16 cellular contexts compared by ENCODE assay signal in the genomic region with DNA sequence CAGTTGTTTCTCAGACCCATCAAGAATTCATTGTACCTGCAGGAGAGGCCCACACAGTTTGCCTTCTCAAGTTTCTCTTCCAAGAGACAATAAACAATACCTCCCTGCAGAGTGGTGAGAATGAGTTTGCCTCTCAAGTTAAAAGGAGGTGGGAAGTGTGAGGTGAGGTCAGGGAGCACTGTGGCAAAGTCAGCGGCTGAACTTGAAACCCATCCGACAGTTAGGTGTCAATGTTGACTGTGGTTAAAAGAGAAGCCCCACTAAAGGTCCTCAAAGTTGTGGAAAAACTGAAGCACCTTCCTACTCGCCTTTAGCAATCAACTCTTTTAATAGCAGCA.
DNase-seq lines count a peak whose midpoint lies in the region; TF ChIP-seq lines count a peak whose summit lies in the region.
"Had no signal": no experiment of that assay in that cellular context is flagged by ENCODE, and none has a peak within 500 bp of the region (broad histone marks: within the 10 kb centered on the region; RNA-seq: fewer than 3 reads in every experiment).

No MANE protein-coding gene starts in this region.

- DNase-seq in stimulated activated CD4-positive, alpha-beta T cell treated with anti-CD3 and anti-CD28 coated beads, Interleukin-15, amount 100 ng/mL, for 48 hours (ENCODE audit: low read depth in 2 of 2) = peak; percentile 31 to 36
- DNase-seq in stimulated activated CD4-positive, alpha-beta T cell treated with anti-CD3 and anti-CD28 coated beads, Interleukin-12 subunit alpha, Interleukin-12 subunit beta, amount 100 ng/mL, for 4 hours = no peak
- DNase-seq in NT2/D1 (ENCODE audit: low read depth, low spot score) (peak; percentile 47), iPS-NIHi7 (ENCODE audit: extremely low spot score) (peak; percentile 72), hepatocyte (ENCODE audit: low spot score) (no peak), SW 1271 (lab: John Stamatoyannopoulos, UW) (no peak), HFFc6 (no peak)
- DNase-seq: activated effector memory CD4-positive, alpha-beta T cell treated with anti-CD3 and anti-CD28 coated beads, Interleukin-2, amount 50 U/mL, for 16 hours; brain microvascular endothelial cell; DMS79; effector memory CD4-positive, alpha-beta T cell; foreskin keratinocyte; NCI-H2029 treated with DMSO at 0.1 percent for 48 hours; SIG-M5 had no signal

- H3K4me1 Mint-ChIP-seq in stimulated activated naive CD8-positive, alpha-beta T cell treated with anti-CD3 and anti-CD28 coated beads, Interleukin-15, Interleukin-2, amounts not matched to agents 100 ng/mL and 50 ng/mL, for 24 hours (ENCODE audit: low read depth) = peaks cover 24% of the 10 kb centered on the region
- H3K4me1 Mint-ChIP-seq in HFFc6 (ENCODE audit: low read depth) = peaks cover 15% of the 10 kb centered on the region

- peak overlapping the region; percentile 37 for H3K27ac Mint-ChIP-seq in stimulated activated naive CD8-positive, alpha-beta T cell treated with anti-CD3 and anti-CD28 coated beads, Interleukin-15, Interleukin-2, amounts not matched to agents 100 ng/mL and 50 ng/mL, for 24 hours
- no peak overlapping the region for H3K27ac Mint-ChIP-seq in HFFc6

- no peak overlapping the region for H2AFZ ChIP-seq in hepatocyte
- H2AFZ ChIP-seq: GM23248 had no signal

- H3K27me3 ChIP-seq in NT2/D1 (ENCODE audit: insufficient read depth, insufficient read length) = no peaks in the 10 kb centered on the region
- H3K27me3 ChIP-seq in hepatocyte = no peaks in the 10 kb centered on the region
- H3K27me3 ChIP-seq: brain microvascular endothelial cell, foreskin keratinocyte had no signal

- H3K4me3 Mint-ChIP-seq in stimulated activated naive CD8-positive, alpha-beta T cell treated with anti-CD3 and anti-CD28 coated beads, Interleukin-15, Interleukin-2, amounts not matched to agents 100 ng/mL and 50 ng/mL, for 24 hours = no peak overlapping the region
- H3K4me3 Mint-ChIP-seq in HFFc6 = no peak overlapping the region

- TF ChIP-seq CTCF in hepatocyte (IDR thresholded peaks at IDR 0.05; ENCODE audit: poor library complexity) (no peak), HFFc6 (IDR thresholded peaks at IDR 0.05) (no peak)

- no peaks in the 10 kb centered on the region for H3K9me2 ChIP-seq in hepatocyte (replicated peaks; ENCODE audit: insufficient read depth)

- H3K9me3 ChIP-seq in NT2/D1 (ENCODE audit: insufficient read depth, low read length) (no peaks in the 10 kb centered on the region), hepatocyte (ENCODE audit: low read depth) (no peaks in the 10 kb centered on the region)

- H4K20me1 ChIP-seq in hepatocyte (ENCODE audit: insufficient read depth, poor library complexity, severe bottlenecking) = no peaks in the 10 kb centered on the region

- H3K27me3 Mint-ChIP-seq in stimulated activated naive CD8-positive, alpha-beta T cell treated with anti-CD3 and anti-CD28 coated beads, Interleukin-15, Interleukin-2, amounts not matched to agents 100 ng/mL and 50 ng/mL, for 24 hours = peaks cover 31% of the 10 kb centered on the region
- H3K27me3 Mint-ChIP-seq in HFFc6 (ENCODE audit: insufficient read depth) = peaks cover 2% of the 10 kb centered on the region; the same call in 1 of the 2 replicates

- H3K9ac ChIP-seq in NT2/D1 (ENCODE audit: insufficient read length, low read depth) = no peak overlapping the region
- H3K9ac ChIP-seq: GM23248 had no signal

- no peaks in the 10 kb centered on the region for H3K79me2 ChIP-seq in hepatocyte

- H3K4me2 ChIP-seq in hepatocyte = no peak overlapping the region

- no peaks in the 10 kb centered on the region for H3K9me3 Mint-ChIP-seq in stimulated activated naive CD8-positive, alpha-beta T cell treated with anti-CD3 and anti-CD28 coated beads, Interleukin-15, Interleukin-2, amounts not matched to agents 100 ng/mL and 50 ng/mL, for 24 hours
- H3K9me3 Mint-ChIP-seq in HFFc6 = no peaks in the 10 kb centered on the region

- H3K27ac ChIP-seq in hepatocyte = no peak overlapping the region
- H3K27ac ChIP-seq: brain microvascular endothelial cell, foreskin keratinocyte, GM23248 had no signal

- H3K36me3 ChIP-seq in NT2/D1 (ENCODE audit: insufficient read depth, insufficient read length, low read length) (no peaks in the 10 kb centered on the region), hepatocyte (replicated peaks; ENCODE audit: insufficient read depth, low read depth) (no peaks in the 10 kb centered on the region)
- H3K36me3 ChIP-seq: brain microvascular endothelial cell had no signal

- H3K36me3 Mint-ChIP-seq in stimulated activated naive CD8-positive, alpha-beta T cell treated with anti-CD3 and anti-CD28 coated beads, Interleukin-15, Interleukin-2, amounts not matched to agents 100 ng/mL and 50 ng/mL, for 24 hours (ENCODE audit: low read depth) = no peaks in the 10 kb centered on the region
- H3K36me3 Mint-ChIP-seq in HFFc6 (ENCODE audit: low read depth) = no peaks in the 10 kb centered on the region

- H3K4me1 ChIP-seq in NT2/D1 (ENCODE audit: insufficient read depth, insufficient read length) = peaks cover 3% of the 10 kb centered on the region
- H3K4me1 ChIP-seq in hepatocyte (ENCODE audit: insufficient read depth) = peaks cover 7% of the 10 kb centered on the region
- H3K4me1 ChIP-seq: foreskin keratinocyte had no signal

- WGBS in hepatocyte (ENCODE audit: low lambda C conversion rate, missing lambda C conversion rate) = 59% methylated on average over 3 of the region's 3 CpGs

- H3K4me3 ChIP-seq in NT2/D1 (ENCODE audit: insufficient read length, low read depth) (no peak overlapping the region), hepatocyte (no peak overlapping the region)
- H3K4me3 ChIP-seq: GM23248 had no signal

Comparison
In these comparisons a context has a peak if more than half of its experiments do, and no peak if none do; other contexts are left out.
1. DNase-seq: peak in stimulated activated CD4-positive, alpha-beta T cell treated with anti-CD3 and anti-CD28 coated beads, Interleukin-15, amount 100 ng/mL, for 48 hours (2 of 2), NT2/D1 (single experiment) and iPS-NIHi7 (single experiment); none in stimulated activated CD4-positive, alpha-beta T cell treated with anti-CD3 and anti-CD28 coated beads, Interleukin-12 subunit alpha, Interleukin-12 subunit beta, amount 100 ng/mL, for 4 hours (single experiment), hepatocyte (single experiment), SW 1271 (0 of 2) and HFFc6 (single experiment).